Comparison of ENCODE assay signal across 33 cellular contexts in genomic region chr2:154240316-154240715, GRCh38.
"Had no signal": no experiment of that assay in that cellular context is flagged by ENCODE, and none has a peak within 500 bp of the region (broad histone marks: within the 10 kb centered on the region; RNA-seq: fewer than 3 reads in every experiment).

No MANE protein-coding gene starts in this region.

- H3K27ac Mint-ChIP-seq: activated CD4-positive, alpha-beta memory T cell treated with anti-CD3 and anti-CD28 coated beads, Interleukin-2, amount 10 ng/mL, durations not matched to agents 7 days and 5 days; activated CD4-positive, alpha-beta T cell treated with anti-CD3 and anti-CD28 coated beads for 36 hours; activated CD4-positive, alpha-beta T cell treated with anti-CD3 and anti-CD28 coated beads, Interleukin-2, amount 10 ng/mL, durations not matched to agents 7 days and 5 days; activated CD8-positive, alpha-beta memory T cell treated with anti-CD3 and anti-CD28 coated beads, Interleukin-2, amount 10 ng/mL, durations not matched to agents 7 days and 5 days; activated CD8-positive, alpha-beta T cell treated with anti-CD3 and anti-CD28 coated beads, Interleukin-2, amount 10 ng/mL, durations not matched to agents 7 days and 5 days; activated naive CD4-positive, alpha-beta T cell treated with anti-CD3 and anti-CD28 coated beads, Interleukin-2, amount 10 ng/mL, durations not matched to agents 7 days and 5 days; activated naive CD4-positive, alpha-beta T cell treated with anti-CD3 and anti-CD28 coated beads, Interleukin-2, amount 50 U/mL, for 24 hours; activated naive CD8-positive, alpha-beta T cell; activated naive CD8-positive, alpha-beta T cell treated with anti-CD3 and anti-CD28 coated beads, Interleukin-2, amount 10 ng/mL, durations not matched to agents 7 days and 5 days; activated naive CD8-positive, alpha-beta T cell treated with anti-CD3 and anti-CD28 coated beads, Interleukin-2, amount 50 U/mL, for 24 hours; activated T-cell treated with anti-CD3 and anti-CD28 coated beads, Interleukin-2, amount 50 U/mL, for 24 hours; activated T-helper 2 cell treated with anti-CD3 and anti-CD28 coated beads, Interferon-gamma antibody, Interleukin-2, Interleukin-4, amounts not matched to agents 10 μg/mL and 5 μg/mL and 100 μg/mL, durations not matched to agents 14 hours and 24 hours and 36 hours; brain; T-helper 17 cell had no signal

- H3K27ac ChIP-seq: ascending aorta, cardiac muscle cell, VCaP had no signal

- H3K4me1 ChIP-seq: ascending aorta had no signal

- H3K9me3 Mint-ChIP-seq: activated CD4-positive, alpha-beta memory T cell treated with anti-CD3 and anti-CD28 coated beads, Interleukin-2, amount 10 ng/mL, durations not matched to agents 7 days and 5 days; activated CD4-positive, alpha-beta T cell treated with anti-CD3 and anti-CD28 coated beads, Interleukin-2, amount 10 ng/mL, durations not matched to agents 7 days and 5 days; activated naive CD4-positive, alpha-beta T cell treated with anti-CD3 and anti-CD28 coated beads, Interleukin-2, amount 10 ng/mL, durations not matched to agents 7 days and 5 days; activated naive CD8-positive, alpha-beta T cell treated with anti-CD3 and anti-CD28 coated beads, Interleukin-2, amount 10 ng/mL, durations not matched to agents 7 days and 5 days; activated T-cell treated with anti-CD3 and anti-CD28 coated beads, Interleukin-2, amount 50 U/mL, for 24 hours; activated T-helper 2 cell treated with anti-CD3 and anti-CD28 coated beads, Interferon-gamma antibody, Interleukin-2, Interleukin-4, amounts not matched to agents 10 μg/mL and 5 μg/mL and 100 μg/mL, durations not matched to agents 14 hours and 24 hours and 36 hours; brain; central memory CD8-positive, alpha-beta T cell had no signal

- H3K27me3 Mint-ChIP-seq: activated CD4-positive, alpha-beta memory T cell treated with anti-CD3 and anti-CD28 coated beads, Interleukin-2, amount 10 ng/mL, durations not matched to agents 7 days and 5 days; activated CD4-positive, alpha-beta T cell treated with anti-CD3 and anti-CD28 coated beads for 36 hours; activated CD4-positive, alpha-beta T cell treated with anti-CD3 and anti-CD28 coated beads, Interleukin-2, amount 10 ng/mL, durations not matched to agents 7 days and 5 days; activated CD8-positive, alpha-beta memory T cell treated with anti-CD3 and anti-CD28 coated beads, Interleukin-2, amount 10 ng/mL, durations not matched to agents 7 days and 5 days; activated naive CD4-positive, alpha-beta T cell treated with anti-CD3 and anti-CD28 coated beads, Interleukin-2, amount 10 ng/mL, durations not matched to agents 7 days and 5 days; activated naive CD4-positive, alpha-beta T cell treated with anti-CD3 and anti-CD28 coated beads, Interleukin-2, amount 50 U/mL, for 24 hours; activated naive CD8-positive, alpha-beta T cell; activated naive CD8-positive, alpha-beta T cell treated with anti-CD3 and anti-CD28 coated beads, Interleukin-2, amount 10 ng/mL, durations not matched to agents 7 days and 5 days; activated naive CD8-positive, alpha-beta T cell treated with anti-CD3 and anti-CD28 coated beads, Interleukin-2, amount 50 U/mL, for 24 hours; activated T-cell treated with anti-CD3 and anti-CD28 coated beads, Interleukin-2, amount 50 U/mL, for 24 hours; brain; central memory CD8-positive, alpha-beta T cell; T-helper 17 cell had no signal

- H3K27me3 ChIP-seq: ascending aorta, cardiac muscle cell had no signal

- H3K4me1 Mint-ChIP-seq: activated CD4-positive, alpha-beta memory T cell treated with anti-CD3 and anti-CD28 coated beads, Interleukin-2, amount 10 ng/mL, durations not matched to agents 7 days and 5 days; activated CD4-positive, alpha-beta T cell treated with anti-CD3 and anti-CD28 coated beads for 36 hours; activated CD4-positive, alpha-beta T cell treated with anti-CD3 and anti-CD28 coated beads, Interleukin-2, amount 10 ng/mL, durations not matched to agents 7 days and 5 days; activated CD8-positive, alpha-beta memory T cell treated with anti-CD3 and anti-CD28 coated beads, Interleukin-2, amount 10 ng/mL, durations not matched to agents 7 days and 5 days; activated naive CD4-positive, alpha-beta T cell treated with anti-CD3 and anti-CD28 coated beads, Interleukin-2, amount 10 ng/mL, durations not matched to agents 7 days and 5 days; activated naive CD4-positive, alpha-beta T cell treated with anti-CD3 and anti-CD28 coated beads, Interleukin-2, amount 50 U/mL, for 24 hours; activated naive CD8-positive, alpha-beta T cell treated with anti-CD3 and anti-CD28 coated beads, Interleukin-2, amount 10 ng/mL, durations not matched to agents 7 days and 5 days; activated naive CD8-positive, alpha-beta T cell treated with anti-CD3 and anti-CD28 coated beads, Interleukin-2, amount 50 U/mL, for 24 hours; brain; central memory CD8-positive, alpha-beta T cell; T-helper 17 cell had no signal

- H3K4me3 Mint-ChIP-seq: activated CD4-positive, alpha-beta memory T cell treated with anti-CD3 and anti-CD28 coated beads, Interleukin-2, amount 10 ng/mL, durations not matched to agents 7 days and 5 days; activated CD4-positive, alpha-beta T cell treated with anti-CD3 and anti-CD28 coated beads for 36 hours; activated CD4-positive, alpha-beta T cell treated with anti-CD3 and anti-CD28 coated beads, Interleukin-2, amount 10 ng/mL, durations not matched to agents 7 days and 5 days; activated CD8-positive, alpha-beta memory T cell treated with anti-CD3 and anti-CD28 coated beads, Interleukin-2, amount 10 ng/mL, durations not matched to agents 7 days and 5 days; activated CD8-positive, alpha-beta T cell treated with anti-CD3 and anti-CD28 coated beads, Interleukin-2, amount 10 ng/mL, durations not matched to agents 7 days and 5 days; activated naive CD4-positive, alpha-beta T cell treated with anti-CD3 and anti-CD28 coated beads, Interleukin-2, amount 10 ng/mL, durations not matched to agents 7 days and 5 days; activated naive CD4-positive, alpha-beta T cell treated with anti-CD3 and anti-CD28 coated beads, Interleukin-2, amount 50 U/mL, for 24 hours; activated naive CD8-positive, alpha-beta T cell; activated naive CD8-positive, alpha-beta T cell treated with anti-CD3 and anti-CD28 coated beads, Interleukin-2, amount 10 ng/mL, durations not matched to agents 7 days and 5 days; activated naive CD8-positive, alpha-beta T cell treated with anti-CD3 and anti-CD28 coated beads, Interleukin-2, amount 50 U/mL, for 24 hours; activated T-cell treated with anti-CD3 and anti-CD28 coated beads, Interleukin-2, amount 50 U/mL, for 24 hours; brain; central memory CD8-positive, alpha-beta T cell; T-helper 17 cell had no signal

- H3K36me3 Mint-ChIP-seq: activated CD8-positive, alpha-beta memory T cell treated with anti-CD3 and anti-CD28 coated beads, Interleukin-2, amount 10 ng/mL, durations not matched to agents 7 days and 5 days; activated naive CD4-positive, alpha-beta T cell treated with anti-CD3 and anti-CD28 coated beads, Interleukin-2, amount 10 ng/mL, durations not matched to agents 7 days and 5 days; activated naive CD4-positive, alpha-beta T cell treated with anti-CD3 and anti-CD28 coated beads, Interleukin-2, amount 50 U/mL, for 24 hours; activated naive CD8-positive, alpha-beta T cell; activated naive CD8-positive, alpha-beta T cell treated with anti-CD3 and anti-CD28 coated beads, Interleukin-2, amount 10 ng/mL, durations not matched to agents 7 days and 5 days; brain had no signal

- H3K36me3 ChIP-seq: ascending aorta, cardiac muscle cell had no signal

- ATAC-seq: activated CD4-positive, alpha-beta T cell treated with anti-CD3 and anti-CD28 coated beads for 36 hours; activated CD4-positive, CD25-positive, alpha-beta regulatory T cell treated with anti-CD3 and anti-CD28 coated beads, Interleukin-2, amount 50 U/mL, for 24 hours; activated CD8-positive, alpha-beta memory T cell treated with anti-CD3 and anti-CD28 coated beads, Interleukin-2, amount 10 ng/mL, durations not matched to agents 7 days and 5 days; activated CD8-positive, alpha-beta T cell treated with anti-CD3 and anti-CD28 coated beads, Interleukin-2, amount 10 ng/mL, durations not matched to agents 7 days and 5 days; activated naive CD8-positive, alpha-beta T cell treated with anti-CD3 and anti-CD28 coated beads, Interleukin-2, amount 50 U/mL, for 24 hours; T-helper 17 cell had no signal

- H3K9me3 ChIP-seq: ascending aorta had no signal

- DNase-seq: activated CD4-positive, alpha-beta memory T cell treated with anti-CD3 and anti-CD28 coated beads, Interleukin-2, amount 10 ng/mL, durations not matched to agents 7 days and 5 days; activated CD4-positive, alpha-beta T cell treated with anti-CD3 and anti-CD28 coated beads for 1 hour; activated CD4-positive, alpha-beta T cell treated with anti-CD3 and anti-CD28 coated beads for 36 hours; activated CD4-positive, alpha-beta T cell treated with anti-CD3 and anti-CD28 coated beads for 48 hours; activated CD4-positive, alpha-beta T cell treated with anti-CD3 and anti-CD28 coated beads, Interleukin-2, amount 10 ng/mL, durations not matched to agents 7 days and 5 days; activated CD4-positive, alpha-beta T cell treated with anti-CD3 and anti-CD28 coated beads, Interleukin-2, amount 50 U/mL, for 48 hours; activated CD4-positive, CD25-positive, alpha-beta regulatory T cell; activated CD8-positive, alpha-beta memory T cell treated with anti-CD3 and anti-CD28 coated beads for 24 hours; activated CD8-positive, alpha-beta memory T cell treated with anti-CD3 and anti-CD28 coated beads, Interleukin-2, amount 10 ng/mL, durations not matched to agents 7 days and 5 days; activated CD8-positive, alpha-beta memory T cell treated with anti-CD3 and anti-CD28 coated beads, Interleukin-2, amount 50 U/mL, for 48 hours; activated CD8-positive, alpha-beta T cell treated with anti-CD3 and anti-CD28 coated beads, Interleukin-2, amount 10 ng/mL, durations not matched to agents 7 days and 5 days; activated effector memory CD4-positive, alpha-beta T cell treated with Interleukin-2 at 50 U/mL for 16 hours; activated gamma-delta T cell; activated naive CD4-positive, alpha-beta T cell treated with anti-CD3 and anti-CD28 coated beads, Interleukin-2, amount 10 ng/mL, durations not matched to agents 7 days and 5 days; activated naive CD4-positive, alpha-beta T cell treated with Interleukin-2 at 50 U/mL for 16 hours; activated naive CD8-positive, alpha-beta T cell treated with anti-CD3 and anti-CD28 coated beads, Interleukin-2, amount 10 ng/mL, durations not matched to agents 7 days and 5 days; activated naive CD8-positive, alpha-beta T cell treated with anti-CD3 and anti-CD28 coated beads, Interleukin-2, amount 50 U/mL, for 24 hours; activated T-cell treated with anti-CD3 and anti-CD28 coated beads, Interleukin-2, amount 50 U/mL, for 24 hours; activated T-cell treated with anti-CD3 and anti-CD28 coated beads, Interleukin-2, amount 50 U/mL, for 48 hours; amygdala; anterior cingulate cortex; caudate nucleus; cerebellar nuclear complex; T-helper 17 cell had no signal

- H3K4me3 ChIP-seq: ascending aorta, cardiac muscle cell had no signal
